In genomic region chr5:179792612-179793469, GRCh38 we compare ENCODE assay signal across 1 cellular context.
TF ChIP-seq lines count a peak whose summit lies in the region.

No MANE protein-coding gene starts in this region.

TF ChIP-seq in H1, 55 proteins besides CTCF, POLR2A, EP300 and RAD21 (continued from another document):
- TF ChIP-seq SIN3A (conservative IDR thresholded peaks at IDR 0.05 in 1 of 2, IDR thresholded peaks at IDR 0.05 in 1 of 2; ENCODE audit: low read depth in 1 of 2, low read length in 2 of 2): no peak
- TF ChIP-seq SIX5 (IDR thresholded peaks at IDR 0.05; ENCODE audit: low read depth, low read length): no peak
- no peak for TF ChIP-seq KDM4A (IDR thresholded peaks at IDR 0.05; ENCODE audit: low read depth, low read length, severe bottlenecking)
- no peak for TF ChIP-seq MAFK (IDR thresholded peaks at IDR 0.05; ENCODE audit: low read depth, low read length)
- TF ChIP-seq SP1 (IDR thresholded peaks at IDR 0.05; ENCODE audit: low read depth, low read length): no peak
- TF ChIP-seq RNF2 (IDR thresholded peaks at IDR 0.05; ENCODE audit: borderline replicate concordance, low read depth, low read length, missing control alignments, poor library complexity, severe bottlenecking): no peak
- no peak for TF ChIP-seq TAF1 (IDR thresholded peaks at IDR 0.05; ENCODE audit: low read depth, low read length)
- no peak for TF ChIP-seq GTF2F1 (IDR thresholded peaks at IDR 0.05; ENCODE audit: borderline replicate concordance, low read depth, low read length)
- no peak for TF ChIP-seq BCL11A (IDR thresholded peaks at IDR 0.05; ENCODE audit: low read depth in 2 of 2, low read length in 2 of 2)
- no peak for TF ChIP-seq BRCA1 (IDR thresholded peaks at IDR 0.05; ENCODE audit: low read depth, low read length)
